Comparison of ENCODE assay signal across 20 cellular contexts in the genomic region with DNA sequence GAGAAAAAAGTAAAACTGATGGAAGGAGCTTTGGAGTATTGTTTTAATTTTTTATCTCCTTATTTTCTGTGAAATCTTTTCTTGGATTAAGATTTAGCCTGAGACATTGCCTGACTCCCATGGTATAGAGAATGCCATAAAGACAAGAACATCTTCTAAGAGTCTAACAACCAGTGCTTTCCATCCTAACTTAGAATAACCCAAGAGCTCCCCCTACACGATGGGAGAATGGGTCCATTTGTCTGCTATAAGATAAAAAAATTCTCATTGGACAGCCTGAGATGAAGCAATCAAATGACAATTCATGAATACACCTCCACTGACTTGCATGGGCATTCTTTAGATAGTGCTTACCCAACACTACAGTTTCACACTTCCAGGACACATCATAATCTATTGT.
DNase-seq lines count a peak whose midpoint lies in the region; ATAC-seq and TF ChIP-seq lines count a peak whose summit lies in the region.
"Had no signal": no experiment of that assay in that cellular context is flagged by ENCODE, and none has a peak within 500 bp of the region (broad histone marks: within the 10 kb centered on the region; RNA-seq: fewer than 3 reads in every experiment).

No MANE protein-coding gene starts in this region.

- H2AFZ ChIP-seq in PC-3 (ENCODE audit: low read length): no peak overlapping the region

- BruUV-seq in PC-3 (replicated peaks; lab: Mats Ljungman, UMichigan): no TSS peak

- TF ChIP-seq CTCF in PC-3 (conservative IDR thresholded peaks at IDR 0.05; ENCODE audit: low read depth, low read length) (no peak), epithelial cell of esophagus (IDR thresholded peaks at IDR 0.05; ENCODE audit: insufficient read depth, low read depth, low read length, missing control alignments) (no peak), coronary artery (IDR thresholded peaks at IDR 0.05) (no peak)

- H3K9me3 ChIP-seq in PC-3 (ENCODE audit: low read length): no peaks in the 10 kb centered on the region
- H3K9me3 ChIP-seq: BE2C, HAP-1 had no signal

- H3K4me3 ChIP-seq in PC-3 (ENCODE audit: low read length) (no peak overlapping the region), epithelial cell of esophagus (ENCODE audit: low read length) (no peak overlapping the region), coronary artery (no peak overlapping the region)
- H3K4me3 ChIP-seq: HAP-1 had no signal

- H3K9ac ChIP-seq in PC-3 (ENCODE audit: low read length): no peak overlapping the region

- no peak overlapping the region for H3K27ac ChIP-seq in PC-3 (ENCODE audit: low read length)
- no peak overlapping the region for H3K27ac ChIP-seq in coronary artery

- no peaks in the 10 kb centered on the region for H3K4me1 ChIP-seq in PC-3 (ENCODE audit: insufficient read depth, low read length)

- H4K20me1 ChIP-seq in PC-3 (ENCODE audit: low read length): no peaks in the 10 kb centered on the region

- H3K27me3 ChIP-seq in PC-3 (ENCODE audit: low read length): no peaks in the 10 kb centered on the region
- H3K27me3 ChIP-seq: BE2C had no signal

- DNase-seq in EH (ENCODE audit: low read depth) (peak; percentile 14), PC-3 (peak; percentile 9), epithelial cell of esophagus (ENCODE audit: low read depth) (peak; percentile 41), T-helper 1 cell (no peak), HK-2 (ENCODE audit: unreplicated experiment) (no peak), coronary artery (ENCODE audit: low spot score) (no peak)
- DNase-seq: BE2C; Calu3; CD4-positive, alpha-beta memory T cell; DMS79; IMR-90; NCI-H1436; NCI-H2029; NCI-H2171 treated with DMSO at 0.1 percent for 48 hours; NCI-H774; Right ventricle myocardium superior had no signal

- POLR2A ChIA-PET in PC-3 (lab: Charles Lee; ENCODE audit: unreplicated experiment): no interaction called here

- H3F3A ChIP-seq in PC-3 (ENCODE audit: low read length, unreplicated experiment): no peaks in the 10 kb centered on the region

- H3K79me2 ChIP-seq in PC-3 (ENCODE audit: low read length): no peaks in the 10 kb centered on the region

- ATAC-seq in HG02759 (IDR thresholded peaks at IDR 0.05; ENCODE audit: unreplicated experiment) (peak; percentile 49), PC-3 (no peak; the same call in 1 of the 2 replicates)
- ATAC-seq: Panc1, SK-N-SH treated with all-trans-retinoic acid at 6 μM for 48 hours had no signal

- H3K36me3 ChIP-seq in PC-3 (ENCODE audit: low read depth, low read length): no peaks in the 10 kb centered on the region
- H3K36me3 ChIP-seq: BE2C, HAP-1 had no signal

- CTCF ChIA-PET in PC-3 (lab: Charles Lee): no interaction called here

- intact Hi-C loops in PC-3 (cut with micrococcal nuclease): no loop called here

- no peaks in the 10 kb centered on the region for H3K9me2 ChIP-seq in PC-3 (replicated peaks; ENCODE audit: low read length)

- no peak overlapping the region for H3K4me2 ChIP-seq in PC-3 (ENCODE audit: low read length)

Comparison
In these comparisons a context has a peak if more than half of its experiments do, and no peak if none do; other contexts are left out.
1. DNase-seq: peak in EH (single experiment), PC-3 (single experiment) and epithelial cell of esophagus (single experiment); none in T-helper 1 cell (0 of 5), HK-2 (single experiment) and coronary artery (single experiment).